ENCODE assay signal across 7 cellular contexts in the genomic region with DNA sequence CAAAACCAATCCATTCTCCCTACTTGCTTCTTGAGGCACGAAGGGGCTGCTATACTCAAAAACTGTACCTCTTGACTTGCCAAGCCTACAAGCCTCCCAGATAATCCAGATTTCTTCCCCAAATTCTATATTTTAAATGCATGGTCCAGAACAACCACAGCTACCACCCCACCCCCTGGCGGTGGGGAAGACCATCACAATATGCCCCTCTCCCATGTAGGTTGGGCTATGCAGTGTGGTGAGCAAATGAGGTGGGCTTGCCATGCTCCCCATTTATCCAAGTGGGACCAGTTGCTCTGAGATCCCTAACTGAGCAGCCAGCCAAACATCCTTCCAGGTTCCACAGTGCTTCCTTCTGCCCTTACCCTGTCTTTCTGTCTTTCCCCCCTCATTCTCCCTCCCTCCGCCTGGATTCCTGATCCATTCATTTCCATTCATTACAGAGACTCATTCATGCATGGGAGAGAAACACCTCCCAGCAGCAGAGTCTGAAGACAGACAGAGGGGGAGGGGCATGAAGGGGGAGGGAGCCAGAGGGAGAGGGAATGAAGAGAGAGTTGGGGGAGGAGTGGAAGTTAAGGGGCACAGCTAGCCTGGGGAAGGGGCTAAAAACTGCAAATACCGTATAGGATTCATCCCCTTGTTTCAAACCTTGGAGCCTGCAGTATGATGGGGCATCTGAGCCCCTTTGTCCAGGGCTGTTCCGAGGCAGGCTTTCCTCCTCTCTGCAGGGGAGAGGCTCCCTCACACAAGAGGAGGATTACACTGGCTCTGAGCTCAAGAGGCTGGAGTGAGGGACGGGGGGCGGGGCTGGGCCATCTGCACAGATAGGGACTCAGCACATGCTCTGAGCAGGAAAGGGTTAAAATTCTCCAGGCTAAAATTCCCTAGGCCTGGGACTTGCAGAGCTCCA. TPM values are rescaled to one million over a fixed set of nuclear protein-coding genes. Genes with fewer than 3 reads are reported as not detected.
DNase-seq lines count a peak whose midpoint lies in the region; ATAC-seq, FAIRE-seq and TF ChIP-seq lines count a peak whose summit lies in the region.
"Had no signal": no experiment of that assay in that cellular context is flagged by ENCODE, and none has a peak within 500 bp of the region (broad histone marks: within the 10 kb centered on the region; RNA-seq: fewer than 3 reads in every experiment).

No MANE protein-coding gene starts in this region.

- POLR2A ChIA-PET in A549 (lab: Yijun Ruan, JAX): interaction anchor here (2.6 kb wide), 1 partner anchor 10 kb away, joined by 19 read pairs; no protein-coding TSS in a partner anchor

- H3K4me1 ChIP-seq in A549 (peaks cover 38% of the 10 kb centered on the region), Karpas-422 (ENCODE audit: low read length) (peaks cover 5% of the 10 kb centered on the region; the same call in 1 of the 2 replicates)

- no peak for TF ChIP-seq POLR2A in A549 (IDR thresholded peaks at IDR 0.05; ENCODE audit: low read length)

- no peak overlapping the region for H3K4me3 Mint-ChIP-seq in activated T-cell treated with anti-CD3 and anti-CD28 coated beads, Interleukin-2, amount 50 U/mL, for 72 hours

- H3K9me3 Mint-ChIP-seq in activated T-cell treated with anti-CD3 and anti-CD28 coated beads, Interleukin-2, amount 50 U/mL, for 72 hours: no peaks in the 10 kb centered on the region

- CTCF ChIA-PET in A549 (lab: Yijun Ruan, JAX): interaction anchor here (1.2 to 13.7 kb wide), 10 partner anchors 12 to 358 kb away, joined by 3 to 369 read pairs (median 43); a partner anchor contains a TSS

- H3K27ac ChIP-seq in A549 (peak overlapping the region in 1 of 2 experiments; percentile 15; a peak in 1 of 6 replicates), Karpas-422 (ENCODE audit: low read length) (no peak overlapping the region)

- H3K4me1 Mint-ChIP-seq in activated T-cell treated with anti-CD3 and anti-CD28 coated beads, Interleukin-2, amount 50 U/mL, for 72 hours (ENCODE audit: low read depth): peaks cover 23% of the 10 kb centered on the region

- no peaks in the 10 kb centered on the region for H3K79me2 ChIP-seq in Karpas-422 (ENCODE audit: low read length)

- no peak overlapping the region for H3K4me3 ChIP-seq in A549
- no peak overlapping the region for H3K4me3 ChIP-seq in epithelial cell of proximal tubule (ENCODE audit: low read depth, low read length)
- no peak overlapping the region for H3K4me3 ChIP-seq in Karpas-422 (ENCODE audit: low read length)

- H3K9me3 ChIP-seq in A549: no peaks in the 10 kb centered on the region
- no peaks in the 10 kb centered on the region for H3K9me3 ChIP-seq in Karpas-422 (ENCODE audit: low read length)

- H4K20me1 ChIP-seq in Karpas-422 (ENCODE audit: insufficient read depth, low read depth, low read length): peaks cover 6% of the 10 kb centered on the region; the same call in 1 of the 2 replicates

- TF ChIP-seq CTCF in A549 (IDR thresholded peaks at IDR 0.05) (no peak), epithelial cell of proximal tubule (conservative IDR thresholded peaks at IDR 0.05; ENCODE audit: low read depth, low read length) (peak; percentile 52)

- H3K27ac Mint-ChIP-seq in activated T-cell treated with anti-CD3 and anti-CD28 coated beads, Interleukin-2, amount 50 U/mL, for 72 hours: no peak overlapping the region

- no peaks in the 10 kb centered on the region for H3K9me2 ChIP-seq in Karpas-422 (replicated peaks; ENCODE audit: insufficient read depth, low read length)

- peaks cover 0 to 2% of the 10 kb centered on the region in 2 donors for H3K36me3 Mint-ChIP-seq in activated T-cell treated with anti-CD3 and anti-CD28 coated beads, Interleukin-2, amount 50 U/mL, for 72 hours (ENCODE audit: insufficient read depth in 2 of 2)

- DNase-seq in A549 (ENCODE audit: low read depth in 1 of 2, low spot score in 1 of 2) (no peak), NCI-H187 treated with DMSO at 0.1 percent for 48 hours (lab: John Stamatoyannopoulos, UW) (peak; percentile 75), epithelial cell of proximal tubule (ENCODE audit: low read depth) (no peak), Karpas-422 (no peak)
- DNase-seq in activated T-cell treated with anti-CD3 and anti-CD28 coated beads, Interleukin-2, amount 50 U/mL, for 72 hours: no peak

- no peak overlapping the region for H3K9ac ChIP-seq in Karpas-422 (ENCODE audit: low read length)

- TF ChIP-seq EP300 in A549 (IDR thresholded peaks at IDR 0.05): no peak

- 71% methylated on average over 5 of the region's 7 CpGs for WGBS in A549 (ENCODE audit: missing lambda C conversion rate)

- no peak for FAIRE-seq in A549 (lab: Jason Lieb, UNC)
- FAIRE-seq: endothelial cell of umbilical vein had no signal

- H3K36me3 ChIP-seq in Karpas-422 (ENCODE audit: insufficient read depth, low read length): no peaks in the 10 kb centered on the region

- H2AFZ ChIP-seq in Karpas-422 (ENCODE audit: low read length): no peak overlapping the region

- H3K27me3 Mint-ChIP-seq in activated T-cell treated with anti-CD3 and anti-CD28 coated beads, Interleukin-2, amount 50 U/mL, for 72 hours (ENCODE audit: low read depth): peaks cover 5% of the 10 kb centered on the region

- H3K4me2 ChIP-seq in A549: peak overlapping the region; percentile 37
- no peak overlapping the region for H3K4me2 ChIP-seq in Karpas-422 (ENCODE audit: low read depth, low read length, poor library complexity, severe bottlenecking)

- no peaks in the 10 kb centered on the region for H3K27me3 ChIP-seq in Karpas-422 (ENCODE audit: low read length)

- no peak for ATAC-seq in A549
- no peak for ATAC-seq in HG03095 (IDR thresholded peaks at IDR 0.05; ENCODE audit: unreplicated experiment)
- ATAC-seq in activated T-cell treated with anti-CD3 and anti-CD28 coated beads, Interleukin-2, amount 50 U/mL, for 72 hours (replicated peaks in 1 of 2): no peak

- no peak for TF ChIP-seq RAD21 in A549 (conservative IDR thresholded peaks at IDR 0.05 in 1 of 2, IDR thresholded peaks at IDR 0.05 in 1 of 2)

TF ChIP-seq in A549, 52 proteins besides CTCF, POLR2A, EP300 and RAD21 (continues in another document):
- no peak for TF ChIP-seq JUNB (IDR thresholded peaks at IDR 0.05)
- no peak for TF ChIP-seq EHF (CRISPR knock-in tag; IDR thresholded peaks at IDR 0.05)
- no peak for TF ChIP-seq RARB (CRISPR knock-in tag; IDR thresholded peaks at IDR 0.05)
- TF ChIP-seq HEYL (CRISPR knock-in tag; IDR thresholded peaks at IDR 0.05): no peak
- TF ChIP-seq MAFK (IDR thresholded peaks at IDR 0.05; ENCODE audit: partially characterized antibody): no peak
- no peak for TF ChIP-seq GATA3 (IDR thresholded peaks at IDR 0.05; ENCODE audit: borderline replicate concordance)

RNA-seq across cellular contexts. Expression of a gene that starts 4.4 kb away (rescaled TPM):
- polyA plus RNA-seq in A549 (2011; rRNA removed): 17.3 and 18.5 TPM in 2 replicates
- polyA plus RNA-seq in A549 (2012; cell fraction: cytosol; rRNA removed): 27.7 and 44.4 TPM in 2 replicates
- polyA plus RNA-seq in A549 (2012; cell fraction: nucleus; rRNA removed): 69.3 and 96.5 TPM in 2 replicates
- polyA plus RNA-seq in A549 (2017; fragmentation: RNase III; extraction: RNeasy Plus Mini Kit Qiagen cat#74134 plus additional on column Dnase treatment): 21.5 to 31.0 TPM (median 29.8 TPM) in 3 replicates
- 14.0 and 17.0 TPM in 2 replicates for polyA minus RNA-seq in A549 (2011; rRNA and poly(A)+ RNA removed)
- total RNA-seq in epithelial cell of proximal tubule: 11.2 and 18.6 TPM in 2 replicates
- 10 to 100 TPM; 11.2 to 12.4 TPM for total RNA-seq in activated T-cell treated with anti-CD3 and anti-CD28 coated beads, Interleukin-2, amount 50 U/mL, for 72 hours
- total RNA-seq in Karpas-422 (2014; rRNA removed; shearing (Covaris generic); ENCODE audit: low replicate concordance): 3.4 and 3.8 TPM in 2 replicates

RNA-seq across cellular contexts. Expression of a gene that starts 6.8 kb away (rescaled TPM):
- 0.81 and 1.0 TPM in 2 replicates for polyA plus RNA-seq in A549 (2011; rRNA removed)
- 0.33 and 0.45 TPM in 2 replicates for polyA plus RNA-seq in A549 (2012; cell fraction: cytosol; rRNA removed)
- 0.55 and 0.61 TPM in 2 replicates for polyA plus RNA-seq in A549 (2012; cell fraction: nucleus; rRNA removed)
- 0.54 to 0.83 TPM (median 0.64 TPM) in 3 replicates for polyA plus RNA-seq in A549 (2017; fragmentation: RNase III; extraction: RNeasy Plus Mini Kit Qiagen cat#74134 plus additional on column Dnase treatment)
- 0.45 and 0.73 TPM in 2 replicates for polyA minus RNA-seq in A549 (2011; rRNA and poly(A)+ RNA removed)
- 0.43 TPM in 1 of 2 replicates, not detected in the other for total RNA-seq in epithelial cell of proximal tubule
- under 1 TPM in 1 of 2 donors, not detected in 1; 0.35 TPM for total RNA-seq in activated T-cell treated with anti-CD3 and anti-CD28 coated beads, Interleukin-2, amount 50 U/mL, for 72 hours
- total RNA-seq in Karpas-422 (2014; rRNA removed; shearing (Covaris generic); ENCODE audit: low replicate concordance): not detected in 2 replicates
- total RNA-seq: endothelial cell of umbilical vein had no signal

RNA-seq across cellular contexts. Expression of a gene that starts 23.9 kb away (rescaled TPM):
- polyA plus RNA-seq in A549 (2011; rRNA removed) (7.8 and 12.9 TPM in 2 replicates), A549 (2017; fragmentation: RNase III; extraction: RNeasy Plus Mini Kit Qiagen cat#74134 plus additional on column Dnase treatment) (7.9 to 9.9 TPM (median 9.6 TPM) in 3 replicates)
- polyA plus RNA-seq in A549 (2012; cell fraction: cytosol; rRNA removed): 11.9 and 15.3 TPM in 2 replicates
- polyA plus RNA-seq in A549 (2012; cell fraction: nucleus; rRNA removed): 33.3 and 42.3 TPM in 2 replicates
- 17.8 and 19.7 TPM in 2 replicates for polyA minus RNA-seq in A549 (2011; rRNA and poly(A)+ RNA removed)
- total RNA-seq in epithelial cell of proximal tubule: 24.2 and 42.7 TPM in 2 replicates
- total RNA-seq in activated T-cell treated with anti-CD3 and anti-CD28 coated beads, Interleukin-2, amount 50 U/mL, for 72 hours: under 1 TPM; 0.26 to 0.37 TPM
- 2.2 TPM in 2 replicates for total RNA-seq in Karpas-422 (2014; rRNA removed; shearing (Covaris generic); ENCODE audit: low replicate concordance)

RNA-seq across cellular contexts. Expression of a gene that starts 36.4 kb away (rescaled TPM):
- polyA plus RNA-seq in A549 (2011; rRNA removed): not detected in 2 replicates
- polyA plus RNA-seq in A549 (2012; cell fraction: cytosol; rRNA removed): not detected in 2 replicates
- polyA plus RNA-seq in A549 (2012; cell fraction: nucleus; rRNA removed): not detected in 2 replicates
- not detected in 3 replicates for polyA plus RNA-seq in A549 (2017; fragmentation: RNase III; extraction: RNeasy Plus Mini Kit Qiagen cat#74134 plus additional on column Dnase treatment)
- not detected in 2 replicates for polyA minus RNA-seq in A549 (2011; rRNA and poly(A)+ RNA removed)
- total RNA-seq in epithelial cell of proximal tubule: not detected in 2 replicates
- total RNA-seq in activated T-cell treated with anti-CD3 and anti-CD28 coated beads, Interleukin-2, amount 50 U/mL, for 72 hours: not detected
- not detected in 2 replicates for total RNA-seq in Karpas-422 (2014; rRNA removed; shearing (Covaris generic); ENCODE audit: low replicate concordance)
- total RNA-seq: endothelial cell of umbilical vein had no signal
- polyA plus RNA-seq: endothelial cell of umbilical vein had no signal

RNA-seq across cellular contexts. Expression of a gene that starts 51.9 kb away (rescaled TPM):
- polyA plus RNA-seq in A549 (2011; rRNA removed): not detected in 2 replicates
- polyA plus RNA-seq in A549 (2012; cell fraction: cytosol; rRNA removed): not detected in 2 replicates
- not detected in 2 replicates for polyA plus RNA-seq in A549 (2012; cell fraction: nucleus; rRNA removed)
- polyA plus RNA-seq in A549 (2017; fragmentation: RNase III; extraction: RNeasy Plus Mini Kit Qiagen cat#74134 plus additional on column Dnase treatment): not detected in 3 replicates
- polyA minus RNA-seq in A549 (2011; rRNA and poly(A)+ RNA removed): not detected in 2 replicates
- total RNA-seq in epithelial cell of proximal tubule: 0.86 TPM in 1 of 2 replicates, not detected in the other
- total RNA-seq in activated T-cell treated with anti-CD3 and anti-CD28 coated beads, Interleukin-2, amount 50 U/mL, for 72 hours: not detected
- total RNA-seq in Karpas-422 (2014; rRNA removed; shearing (Covaris generic); ENCODE audit: low replicate concordance): not detected in 2 replicates
- total RNA-seq: endothelial cell of umbilical vein had no signal
- polyA plus RNA-seq: endothelial cell of umbilical vein had no signal
